21 cellular contexts compared by ENCODE assay signal in the genomic region with DNA sequence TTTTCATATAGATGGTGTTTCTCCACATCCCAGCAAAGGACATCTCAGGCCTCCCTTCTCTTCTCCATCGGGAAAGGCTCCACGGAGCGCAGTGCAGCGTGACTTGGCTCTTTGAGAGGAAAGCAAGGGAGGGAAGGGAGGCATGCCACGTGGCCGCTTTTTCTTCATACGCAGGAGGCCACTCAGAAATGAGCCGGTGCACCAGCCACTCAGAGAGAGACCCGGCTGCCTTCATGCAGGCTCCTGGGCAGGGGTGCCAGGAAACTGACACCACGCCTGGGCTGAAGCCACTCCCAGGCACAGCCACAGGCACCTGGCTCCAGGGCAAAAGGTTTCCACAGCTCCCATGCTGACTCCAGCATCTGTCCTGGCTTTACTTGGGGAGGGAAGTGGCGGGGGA. TPM values are rescaled to one million over a fixed set of nuclear protein-coding genes. Genes with fewer than 3 reads are reported as not detected.
"Had no signal": no experiment of that assay in that cellular context is flagged by ENCODE, and none has a peak within 500 bp of the region (broad histone marks: within the 10 kb centered on the region; RNA-seq: fewer than 3 reads in every experiment).

No MANE protein-coding gene starts in this region.

- ATAC-seq: activated CD4-positive, CD25-positive, alpha-beta regulatory T cell treated with anti-CD3 and anti-CD28 coated beads, Interleukin-2, amount 50 U/mL, for 24 hours; activated CD8-positive, alpha-beta memory T cell treated with anti-CD3 and anti-CD28 coated beads, Interleukin-2, amount 10 ng/mL, durations not matched to agents 7 days and 5 days; activated CD8-positive, alpha-beta T cell treated with anti-CD3 and anti-CD28 coated beads for 36 hours; activated naive CD4-positive, alpha-beta T cell treated with anti-CD3 and anti-CD28 coated beads, Interleukin-2, amount 50 U/mL, for 72 hours; natural killer cell; sciatic nerve; stimulated activated naive B cell treated with anti-CD40 and anti-IgM and Interleukin-4, amounts not matched to agents 10 μg/mL and 1 μg/mL and 100 μg/mL, for 72 hours had no signal

- DNase-seq: activated CD4-positive, alpha-beta T cell treated with anti-CD3 and anti-CD28 coated beads, Interleukin-2, amount 10 ng/mL, durations not matched to agents 24 days and 14 days; activated CD8-positive, alpha-beta memory T cell treated with anti-CD3 and anti-CD28 coated beads, Interleukin-2, amount 10 ng/mL, durations not matched to agents 7 days and 5 days; activated CD8-positive, alpha-beta T cell treated with anti-CD3 and anti-CD28 coated beads for 36 hours; activated gamma-delta T cell treated with Interleukin-2 at 50 U/mL for 16 hours; left ventricle myocardium inferior; midbrain; natural killer cell; ovary; stimulated activated CD4-positive, alpha-beta T cell treated with anti-CD3 and anti-CD28 coated beads, Interleukin-2, amount 100 ng/mL, for 48 hours; stimulated activated CD8-positive, alpha-beta memory T cell treated with anti-CD3 and anti-CD28 coated beads, Interleukin-4, amount 100 ng/mL, for 48 hours; stimulated activated naive B cell treated with anti-CD40 and anti-IgM and Interleukin-4, amounts not matched to agents 10 μg/mL and 1 μg/mL and 100 μg/mL, for 72 hours; testis; upper lobe of left lung had no signal

- H3K4me3 ChIP-seq: esophagus muscularis mucosa, left ventricle myocardium inferior, ovary, testis, upper lobe of left lung had no signal

- H3K27me3 ChIP-seq: esophagus muscularis mucosa, ovary, testis, upper lobe of left lung had no signal

- H3K27ac ChIP-seq: esophagus muscularis mucosa, left ventricle myocardium inferior, neutrophil, ovary, testis, upper lobe of left lung had no signal

- H3K4me1 ChIP-seq: esophagus muscularis mucosa, left ventricle myocardium inferior, testis, upper lobe of left lung had no signal

- H3K36me3 ChIP-seq: esophagus muscularis mucosa, left ventricle myocardium inferior, neutrophil, ovary, upper lobe of left lung had no signal

- H3K9me3 ChIP-seq: esophagus muscularis mucosa, left ventricle myocardium inferior, neutrophil, ovary, testis, upper lobe of left lung had no signal

RNA-seq across cellular contexts. Expression of gene LOXHD1, which starts 11.1 kb away (rescaled TPM):
- total RNA-seq: activated CD4-positive, alpha-beta T cell treated with anti-CD3 and anti-CD28 coated beads, Interleukin-2, amount 10 ng/mL, durations not matched to agents 24 days and 14 days; renal cortical epithelial cell; T-helper 2 cell treated with Interferon-gamma antibody and Interleukin-4, amounts not matched to agents 100 ng/mL and 5 ng/mL, for 36 hours had no signal
- polyA plus RNA-seq: aorta had no signal
